Comparison of ENCODE assay signal across 11 cellular contexts in the genomic region with DNA sequence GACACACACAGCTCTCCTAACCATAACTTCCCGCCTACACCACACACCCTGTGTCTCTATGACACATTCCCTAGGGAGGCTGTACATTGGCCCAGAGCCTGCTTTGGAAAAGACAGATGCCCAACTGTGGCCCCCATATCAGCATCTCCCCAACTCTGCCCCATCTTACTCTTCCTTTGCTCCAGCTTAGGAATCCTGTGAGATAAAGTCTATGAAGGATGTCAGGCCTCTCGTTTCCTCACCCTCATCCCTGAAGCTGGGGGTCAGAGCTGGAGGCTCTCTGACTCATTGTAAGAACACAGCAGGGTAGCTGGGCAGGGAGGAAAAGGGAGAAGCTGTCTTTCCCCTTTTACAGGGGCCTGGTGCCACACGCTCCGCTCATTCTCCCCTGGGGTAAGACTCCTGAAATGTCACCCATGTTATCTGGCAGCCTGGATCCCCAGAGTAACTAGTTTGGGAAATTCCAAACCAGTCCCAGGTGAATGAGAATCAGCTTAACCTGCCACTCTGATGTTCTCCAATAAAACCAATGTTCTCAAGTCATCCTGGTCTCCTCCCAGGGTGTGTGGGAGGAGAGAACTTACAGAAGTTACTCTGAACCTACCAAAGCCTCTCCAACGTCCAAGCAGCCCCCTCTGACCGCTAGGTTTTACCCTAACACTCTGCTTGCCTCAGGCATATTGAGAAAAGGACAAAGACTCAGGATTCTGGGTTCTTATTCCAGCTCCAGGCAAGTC. TPM values are rescaled to one million over a fixed set of nuclear protein-coding genes. Genes with fewer than 3 reads are reported as not detected.
DNase-seq lines count a peak whose midpoint lies in the region; ATAC-seq and TF ChIP-seq lines count a peak whose summit lies in the region.
"Had no signal": no experiment of that assay in that cellular context is flagged by ENCODE, and none has a peak within 500 bp of the region (broad histone marks: within the 10 kb centered on the region; RNA-seq: fewer than 3 reads in every experiment).

No MANE protein-coding gene starts in this region.

- H3K9me3 ChIP-seq in mucosa of descending colon, result no peaks in the 10 kb centered on the region
- H3K9me3 ChIP-seq: ovary had no signal

- H3K27ac ChIP-seq in brain microvascular endothelial cell, result peak overlapping the region; percentile 20
- H3K27ac ChIP-seq: KMS-11, ovary had no signal

- in situ Hi-C loops in brain microvascular endothelial cell (cut with HindIII; ENCODE audit: low pct_ligation_motif_present, low sequenced_read_pairs), result loop anchor here (25.0 kb wide), 1 partner anchor 107 kb away; a partner anchor contains a TSS

- TF ChIP-seq CTCF in brain microvascular endothelial cell (IDR thresholded peaks at IDR 0.05; ENCODE audit: low read depth, low read length, missing control alignments), result no peak
- no peak for TF ChIP-seq CTCF in mucosa of descending colon (IDR thresholded peaks at IDR 0.05)

- ATAC-seq in mucosa of descending colon (peak; percentile 8), HG03571 (IDR thresholded peaks at IDR 0.05; ENCODE audit: unreplicated experiment) (no peak)

- H3K36me3 ChIP-seq in brain microvascular endothelial cell (replicated peaks) (peaks cover 3% of the 10 kb centered on the region), mucosa of descending colon (ENCODE audit: low read depth) (no peaks in the 10 kb centered on the region)
- H3K36me3 ChIP-seq: ovary had no signal

- H3K27me3 ChIP-seq in brain microvascular endothelial cell (replicated peaks), result no peaks in the 10 kb centered on the region
- H3K27me3 ChIP-seq: ovary had no signal

- H3K4me3 ChIP-seq in brain microvascular endothelial cell (ENCODE audit: low read depth, low read length) (no peak overlapping the region), mucosa of descending colon (no peak overlapping the region)
- H3K4me3 ChIP-seq: ovary had no signal

- peaks cover 40% of the 10 kb centered on the region for H3K4me1 ChIP-seq in mucosa of descending colon (ENCODE audit: low read depth)

- DNase-seq in Ammon's horn (ENCODE audit: low spot score) (peak; percentile 43), M059J (ENCODE audit: low read depth) (peak; percentile 37), brain microvascular endothelial cell (peak; percentile 63), mucosa of descending colon (peak in 1 of 3 donors; percentile 38), medulla oblongata (ENCODE audit: extremely low spot score) (no peak), Kasumi-1 (lab: John Stamatoyannopoulos, UW) (no peak), mucosa of gallbladder (ENCODE audit: low spot score) (no peak)
- DNase-seq: COR-L47, ovary had no signal

- intact Hi-C loops in mucosa of descending colon (cut with DNase I, micrococcal nuclease), result loop anchor here in 1 of 2 donors (10.0 kb wide), 1 partner anchor 145 kb away; no protein-coding TSS in a partner anchor

RNA-seq across cellular contexts. Expression of a gene that starts 2.8 kb away (rescaled TPM):
- total RNA-seq in M059J (2014; rRNA removed; shearing (Covaris generic)), result 0.25 TPM in 1 of 2 replicates, not detected in the other
- 100 to 1,000 TPM in 2 of 3 donors, 10 to 100 TPM in 1; 76.8 to 177 (median 147) TPM for total RNA-seq in mucosa of descending colon
- total RNA-seq in mucosa of gallbladder, result 77.2 TPM

RNA-seq across cellular contexts. Expression of a gene that starts 39.0 kb away (rescaled TPM):
- total RNA-seq in M059J (2014; rRNA removed; shearing (Covaris generic)), result 11.2 and 12.8 TPM in 2 replicates
- 10 to 100 TPM; 41.4 to 56.2 (median 42.8) TPM for total RNA-seq in mucosa of descending colon
- 64.1 TPM for total RNA-seq in mucosa of gallbladder

RNA-seq across cellular contexts. Expression of a gene that starts 39.8 kb away (rescaled TPM):
- 23.5 and 28.2 TPM in 2 replicates for total RNA-seq in M059J (2014; rRNA removed; shearing (Covaris generic))
- 100 to 1,000 TPM in 1 of 3 donors, 10 to 100 TPM in 2; 62.2 to 134 (median 63.0) TPM for total RNA-seq in mucosa of descending colon
- 78.5 TPM for total RNA-seq in mucosa of gallbladder

RNA-seq across cellular contexts. Expression of a gene that starts 58.3 kb away (rescaled TPM):
- total RNA-seq in M059J (2014; rRNA removed; shearing (Covaris generic)), result 33.2 and 61.3 TPM in 2 replicates
- total RNA-seq in mucosa of descending colon (10 to 100 TPM; 83.7 to 100.0 (median 85.3) TPM), mucosa of gallbladder (90.9 TPM)

Comparison
In these comparisons a context has a peak if more than half of its experiments do, and no peak if none do; other contexts are left out.
1. DNase-seq: peak in Ammon's horn (single experiment), M059J (single experiment) and brain microvascular endothelial cell (single experiment); none in medulla oblongata (single experiment), Kasumi-1 (0 of 2) and mucosa of gallbladder (single experiment).
2. RNA of a gene that starts 2.8 kb away (total RNA-seq): 76.8 to 177 TPM in mucosa of descending colon and 77.2 TPM in mucosa of gallbladder (single experiment); 0.25 TPM in M059J; every median in the first group is over 10 times any median in the second.